In the genomic region with DNA sequence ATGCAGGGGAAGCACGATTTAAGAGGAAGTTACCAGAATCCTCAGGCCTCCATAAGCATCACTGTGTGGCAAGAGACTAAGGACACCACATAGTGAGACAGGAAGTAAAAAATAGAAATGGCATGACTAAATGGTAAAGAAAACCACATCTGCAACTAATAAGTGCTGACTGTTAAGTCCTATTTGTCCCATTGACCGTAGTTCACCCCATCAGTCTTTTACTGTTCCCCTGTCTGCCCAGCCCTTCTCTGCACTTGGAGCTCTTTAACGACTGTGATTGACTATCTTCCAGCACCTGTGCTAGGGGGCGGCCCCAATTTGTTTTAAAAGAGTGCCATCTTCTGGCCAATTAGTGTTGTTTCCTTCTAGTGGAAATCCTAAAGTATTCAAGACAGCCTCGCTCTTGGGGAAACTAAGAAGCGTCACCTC, we compare ENCODE assay signal across 8 cellular contexts.
DNase-seq lines count a peak whose midpoint lies in the region; ATAC-seq and TF ChIP-seq lines count a peak whose summit lies in the region.

No MANE protein-coding gene starts in this region.

- no peaks in the 10 kb centered on the region for H3K9me2 ChIP-seq in Loucy (replicated peaks; ENCODE audit: low read depth, low read length)

- no peak overlapping the region for H2AFZ ChIP-seq in Loucy (ENCODE audit: low read length)

- H3K9me3 Mint-ChIP-seq in progenitor cell of endocrine pancreas (ENCODE audit: low read depth), result peaks cover 9% of the 10 kb centered on the region

- no peaks in the 10 kb centered on the region for H3K36me3 ChIP-seq in Loucy (ENCODE audit: insufficient read depth, low read length)

- H4K20me1 ChIP-seq in Loucy (ENCODE audit: insufficient read depth, low read length, poor library complexity, severe bottlenecking), result no peaks in the 10 kb centered on the region

- H3K27me3 Mint-ChIP-seq in progenitor cell of endocrine pancreas, result no peaks in the 10 kb centered on the region

- in situ Hi-C loops in Caki2 (cut with HindIII; ENCODE audit: low pct_unique_long_range_greater_than_20kb, low sequenced_read_pairs), result no loop called here

- H3K9me3 ChIP-seq in Loucy (ENCODE audit: insufficient read depth, low read depth, low read length), result no peaks in the 10 kb centered on the region

- no peak overlapping the region for H3K4me2 ChIP-seq in Loucy (ENCODE audit: low read depth, low read length, poor library complexity, severe bottlenecking)

- DNase-seq in Caki2 (ENCODE audit: low read depth), result peak; percentile 41
- peak; percentile 61 for DNase-seq in RPMI8226
- peak; percentile 29 for DNase-seq in activated naive CD4-positive, alpha-beta T cell treated with Interleukin-2 at 50 U/mL for 16 hours
- DNase-seq in glomerular visceral epithelial cell (ENCODE audit: extremely low spot score), result peak; percentile 58
- no peak for DNase-seq in progenitor cell of endocrine pancreas (ENCODE audit: low spot score, unreplicated experiment)

- H3K4me1 Mint-ChIP-seq in progenitor cell of endocrine pancreas (ENCODE audit: low read depth), result peaks cover 9% of the 10 kb centered on the region

- H3K4me3 ChIP-seq in Loucy (ENCODE audit: low read length, poor library complexity, severe bottlenecking), result no peak overlapping the region

- no peaks in the 10 kb centered on the region for H3K79me2 ChIP-seq in Loucy (ENCODE audit: insufficient read depth, low read length)

- peaks cover 1% of the 10 kb centered on the region for H3K36me3 Mint-ChIP-seq in progenitor cell of endocrine pancreas (ENCODE audit: insufficient read depth)

- H3K27ac Mint-ChIP-seq in progenitor cell of endocrine pancreas, result no peak overlapping the region

- no peaks in the 10 kb centered on the region for H3K27me3 ChIP-seq in Loucy (ENCODE audit: insufficient read depth, low read length, poor library complexity, severe bottlenecking)

- ATAC-seq in GM21528 (IDR thresholded peaks at IDR 0.05; ENCODE audit: low FRiP score, unreplicated experiment) (peak; percentile 57), GM18870 (IDR thresholded peaks at IDR 0.05; ENCODE audit: unreplicated experiment) (no peak)

- no peak overlapping the region for H3K4me3 Mint-ChIP-seq in progenitor cell of endocrine pancreas (ENCODE audit: low read depth)

- H3K9ac ChIP-seq in Loucy (ENCODE audit: low read depth, low read length, poor library complexity, severe bottlenecking), result no peak overlapping the region

- H3F3A ChIP-seq in Loucy (ENCODE audit: low read depth), result no peaks in the 10 kb centered on the region

- peak; percentile 59 for TF ChIP-seq CTCF in Loucy (conservative IDR thresholded peaks at IDR 0.05; ENCODE audit: low read length)
- peak; percentile 72 for TF ChIP-seq CTCF in progenitor cell of endocrine pancreas (IDR thresholded peaks at IDR 0.05; ENCODE audit: unreplicated experiment)

- H3K4me1 ChIP-seq in Loucy (ENCODE audit: insufficient read depth, low read length, poor library complexity, severe bottlenecking), result no peaks in the 10 kb centered on the region
